12 cellular contexts compared by ENCODE assay signal in genomic region chr4:125736057-125736456, GRCh38.
DNase-seq lines count a peak whose midpoint lies in the region; ATAC-seq, FAIRE-seq and TF ChIP-seq lines count a peak whose summit lies in the region.
"Had no signal": no experiment of that assay in that cellular context is flagged by ENCODE, and none has a peak within 500 bp of the region (broad histone marks: within the 10 kb centered on the region; RNA-seq: fewer than 3 reads in every experiment).

No MANE protein-coding gene starts in this region.

- no peaks in the 10 kb centered on the region for H3K9me3 ChIP-seq in breast epithelium
- H3K9me3 ChIP-seq: BLaER1 treated with 17β-estradiol and CSF1 and Interleukin-3, amounts not matched to agents 10 nM and 100 nM; heart left ventricle had no signal

- no peaks in the 10 kb centered on the region for H3K27me3 ChIP-seq in breast epithelium
- H3K27me3 ChIP-seq: BLaER1 treated with 17β-estradiol and CSF1 and Interleukin-3, amounts not matched to agents 10 nM and 100 nM; heart left ventricle had no signal

- TF ChIP-seq CTCF in MCF 10A (IDR thresholded peaks at IDR 0.05; ENCODE audit: unreplicated experiment) (no peak), breast epithelium (IDR thresholded peaks at IDR 0.05) (no peak), fibroblast of the aortic adventitia (IDR thresholded peaks at IDR 0.05; ENCODE audit: insufficient read depth, low read length) (no peak)

- H3K4me3 Mint-ChIP-seq in MCF 10A (ENCODE audit: unreplicated experiment), result no peak overlapping the region
- H3K4me3 Mint-ChIP-seq in natural killer cell treated with Interleukin-12 subunit alpha and Interleukin-12 subunit beta and Interleukin-15 and Interleukin-18, amount 100 ng/mL, for 72 hours, result no peak overlapping the region
- H3K4me3 Mint-ChIP-seq: activated CD4-positive, alpha-beta T cell treated with anti-CD3 and anti-CD28 coated beads for 36 hours had no signal

- H3K27ac Mint-ChIP-seq in MCF 10A (ENCODE audit: low read depth, unreplicated experiment), result peak overlapping the region; percentile 92
- no peak overlapping the region for H3K27ac Mint-ChIP-seq in natural killer cell treated with Interleukin-12 subunit alpha and Interleukin-12 subunit beta and Interleukin-15 and Interleukin-18, amount 100 ng/mL, for 72 hours
- H3K27ac Mint-ChIP-seq: activated CD4-positive, alpha-beta T cell treated with anti-CD3 and anti-CD28 coated beads for 36 hours; progenitor cell of endocrine pancreas had no signal

- DNase-seq in MCF 10A (ENCODE audit: unreplicated experiment) (peak; percentile 36), breast epithelium (ENCODE audit: low spot score in 2 of 2) (no peak), fibroblast of the aortic adventitia (ENCODE audit: low read depth) (peak; percentile 27), urothelium cell line (ENCODE audit: low spot score) (peak; percentile 12), posterior cingulate gyrus (no peak), caudate nucleus (lab: John Stamatoyannopoulos, UW) (no peak)
- no peak for DNase-seq in natural killer cell treated with Interleukin-12 subunit alpha and Interleukin-12 subunit beta and Interleukin-15 and Interleukin-18, amount 100 ng/mL, for 72 hours (ENCODE audit: low spot score)
- DNase-seq: activated CD4-positive, alpha-beta T cell treated with anti-CD3 and anti-CD28 coated beads for 36 hours; heart left ventricle had no signal

- no peaks in the 10 kb centered on the region for H3K36me3 ChIP-seq in breast epithelium
- H3K36me3 ChIP-seq: BLaER1 treated with 17β-estradiol and CSF1 and Interleukin-3, amounts not matched to agents 10 nM and 100 nM; heart left ventricle had no signal

- no peaks in the 10 kb centered on the region for H3K9me3 Mint-ChIP-seq in MCF 10A (ENCODE audit: unreplicated experiment)
- H3K9me3 Mint-ChIP-seq in natural killer cell treated with Interleukin-12 subunit alpha and Interleukin-12 subunit beta and Interleukin-15 and Interleukin-18, amount 100 ng/mL, for 72 hours, result no peaks in the 10 kb centered on the region

- CTCF ChIA-PET in MCF 10A (lab: Yijun Ruan, JAX), result interaction anchor here (0.5 to 2.8 kb wide), 12 partner anchors 10 to 421 kb away, joined by 3 to 39 read pairs (median 4); partner anchors contain the start of gene FAT4

- FAIRE-seq in urothelium cell line (lab: Jason Lieb, UNC), result no peak

- BruUV-seq in MCF 10A (replicated peaks; lab: Mats Ljungman, UMichigan), result no TSS peak

- peaks cover 44% of the 10 kb centered on the region for H3K4me1 Mint-ChIP-seq in MCF 10A (ENCODE audit: insufficient read depth, unreplicated experiment)
- H3K4me1 Mint-ChIP-seq in natural killer cell treated with Interleukin-12 subunit alpha and Interleukin-12 subunit beta and Interleukin-15 and Interleukin-18, amount 100 ng/mL, for 72 hours (ENCODE audit: low read depth in 2 of 2), result no peaks in the 10 kb centered on the region
- H3K4me1 Mint-ChIP-seq: activated CD4-positive, alpha-beta T cell treated with anti-CD3 and anti-CD28 coated beads for 36 hours had no signal

- POLR2A ChIA-PET in MCF 10A (lab: Yijun Ruan, JAX), result interaction anchor here (0.9 to 4.6 kb wide), 5 partner anchors 69 to 420 kb away, joined by 3 to 41 read pairs (median 5); partner anchors contain the start of gene FAT4

- peak; percentile 28; the same call in 2 of the 3 replicates for ATAC-seq in SK-N-SH treated with all-trans-retinoic acid at 6 μM for 48 hours
- ATAC-seq in natural killer cell treated with Interleukin-12 subunit alpha and Interleukin-12 subunit beta and Interleukin-15 and Interleukin-18, amount 100 ng/mL, for 72 hours, result no peak
- ATAC-seq: activated CD4-positive, alpha-beta T cell treated with anti-CD3 and anti-CD28 coated beads for 36 hours; heart left ventricle had no signal

- no peaks in the 10 kb centered on the region for H3K4me1 ChIP-seq in breast epithelium
- H3K4me1 ChIP-seq: BLaER1 treated with 17β-estradiol and CSF1 and Interleukin-3, amounts not matched to agents 10 nM and 100 nM had no signal

- intact Hi-C loops in MCF 10A (cut with micrococcal nuclease) (no loop called here), breast epithelium (cut with DNase I; ENCODE audit: low total_unique reads) (no loop called here), posterior cingulate gyrus (cut with DNase I) (no loop called here)

- no peak for TF ChIP-seq POLR2A in breast epithelium (IDR thresholded peaks at IDR 0.05)

- no peaks in the 10 kb centered on the region for H3K36me3 Mint-ChIP-seq in MCF 10A (ENCODE audit: insufficient read depth, unreplicated experiment)
- no peaks in the 10 kb centered on the region for H3K36me3 Mint-ChIP-seq in natural killer cell treated with Interleukin-12 subunit alpha and Interleukin-12 subunit beta and Interleukin-15 and Interleukin-18, amount 100 ng/mL, for 72 hours

- no peaks in the 10 kb centered on the region for H3K27me3 Mint-ChIP-seq in MCF 10A (ENCODE audit: insufficient read depth, unreplicated experiment)
- H3K27me3 Mint-ChIP-seq in natural killer cell treated with Interleukin-12 subunit alpha and Interleukin-12 subunit beta and Interleukin-15 and Interleukin-18, amount 100 ng/mL, for 72 hours, result peaks cover 6 to 7% of the 10 kb centered on the region in 2 donors
- H3K27me3 Mint-ChIP-seq: activated CD4-positive, alpha-beta T cell treated with anti-CD3 and anti-CD28 coated beads for 36 hours; progenitor cell of endocrine pancreas had no signal

- H3K4me3 ChIP-seq in breast epithelium (no peak overlapping the region), fibroblast of the aortic adventitia (ENCODE audit: low read depth, low read length) (no peak overlapping the region)
- H3K4me3 ChIP-seq: BLaER1 treated with 17β-estradiol and CSF1 and Interleukin-3, amounts not matched to agents 10 nM and 100 nM; heart left ventricle had no signal

- no peak overlapping the region for H3K27ac ChIP-seq in breast epithelium
- H3K27ac ChIP-seq in caudate nucleus (ENCODE audit: low read depth, low read length), result no peak overlapping the region
- H3K27ac ChIP-seq: BLaER1 treated with 17β-estradiol and CSF1 and Interleukin-3, amounts not matched to agents 10 nM and 100 nM had no signal

TF ChIP-seq in SK-N-SH treated with all-trans-retinoic acid at 6 μM for 48 hours, 23 proteins besides CTCF, POLR2A, EP300 and RAD21 (continues in another document):
- TF ChIP-seq PPARA (CRISPR knock-in tag; IDR thresholded peaks at IDR 0.05; ENCODE audit: borderline replicate concordance), result no peak
- TF ChIP-seq ZFP30 (CRISPR knock-in tag; IDR thresholded peaks at IDR 0.05), result no peak
- TF ChIP-seq TCF4 (CRISPR knock-in tag; IDR thresholded peaks at IDR 0.05; ENCODE audit: borderline replicate concordance), result no peak
- no peak for TF ChIP-seq ZFP3 (CRISPR knock-in tag; IDR thresholded peaks at IDR 0.05)
- no peak for TF ChIP-seq CREB5 (CRISPR knock-in tag; IDR thresholded peaks at IDR 0.05; ENCODE audit: low read depth)
- TF ChIP-seq ZNF565 (CRISPR knock-in tag; conservative IDR thresholded peaks at IDR 0.05; ENCODE audit: low read depth), result no peak
- no peak for TF ChIP-seq ESRRG (CRISPR knock-in tag; IDR thresholded peaks at IDR 0.05)
- TF ChIP-seq BACH2 (CRISPR knock-in tag; IDR thresholded peaks at IDR 0.05; ENCODE audit: borderline replicate concordance), result no peak
- TF ChIP-seq PATZ1 (CRISPR knock-in tag; IDR thresholded peaks at IDR 0.05; ENCODE audit: borderline replicate concordance), result no peak

Comparison
In these comparisons a context has a peak if more than half of its experiments do, and no peak if none do; other contexts are left out.
1. DNase-seq: peak in MCF 10A (single experiment), fibroblast of the aortic adventitia (single experiment) and urothelium cell line (single experiment); none in breast epithelium (0 of 2), posterior cingulate gyrus (0 of 10), natural killer cell treated with Interleukin-12 subunit alpha and Interleukin-12 subunit beta and Interleukin-15 and Interleukin-18, amount 100 ng/mL, for 72 hours (single experiment) and caudate nucleus (0 of 61).